ENCODE assay signal across 33 cellular contexts in genomic region chr22:22619765-22620414, GRCh38. TPM values are rescaled to one million over a fixed set of nuclear protein-coding genes. Genes with fewer than 3 reads are reported as not detected.
"Had no signal": no experiment of that assay in that cellular context is flagged by ENCODE, and none has a peak within 500 bp of the region (broad histone marks: within the 10 kb centered on the region; RNA-seq: fewer than 3 reads in every experiment).

No MANE protein-coding gene starts in this region.

- DNase-seq: colonic mucosa; cortex of kidney; effector CD8-positive, alpha-beta T cell; effector memory CD8-positive, alpha-beta T cell; endodermal cell; erythroblast; esophagus squamous epithelium; foreskin fibroblast; foreskin melanocyte; gastrocnemius medialis; glutamatergic neuron; heart right ventricle; hippocampal formation; left cardiac atrium; left lung; left ventricle myocardium superior; lower lobe of right lung; mesenchymal stem cell; mucosa of descending colon; naive B cell had no signal

- FAIRE-seq: endometrium, islet of Langerhans, keratinocyte had no signal

- H3K9me3 ChIP-seq: colonic mucosa, esophagus squamous epithelium, gastrocnemius medialis, left lung, lower lobe of right lung, mucosa of descending colon had no signal

- ATAC-seq: effector memory CD8-positive, alpha-beta T cell; esophagus mucosa; gastrocnemius medialis; heart right ventricle; left cardiac atrium; left lung; left ventricle myocardium superior; lower lobe of right lung; mucosa of descending colon had no signal

- H3K4me1 ChIP-seq: colonic mucosa, esophagus squamous epithelium, gastrocnemius medialis, heart right ventricle, left lung, lower lobe of right lung had no signal

- H3K4me3 ChIP-seq: colonic mucosa, esophagus squamous epithelium, gastrocnemius medialis, heart right ventricle, left lung, lower lobe of right lung, mucosa of descending colon had no signal

- H3K27ac ChIP-seq: colonic mucosa, epithelial cell of prostate, esophagus squamous epithelium, gastrocnemius medialis, heart right ventricle, left lung, lower lobe of right lung had no signal

- H3K27me3 ChIP-seq: colonic mucosa, gastrocnemius medialis, left lung had no signal

- H3K36me3 ChIP-seq: colonic mucosa, esophagus squamous epithelium, gastrocnemius medialis, heart right ventricle, left lung, lower lobe of right lung had no signal

RNA-seq across cellular contexts. Expression of gene GGTLC2, which starts 24.5 kb away (rescaled TPM):
- total RNA-seq: colonic mucosa, dermis microvascular lymphatic vessel endothelial cell, endodermal cell, esophagus mucosa, esophagus squamous epithelium, gastrocnemius medialis, glomerular endothelial cell, heart right ventricle, kidney epithelial cell, left cardiac atrium, left ventricle myocardium superior, lower leg skin, lung microvascular endothelial cell, mesenteric fat pad, mesothelial cell of epicardium, mucosa of descending colon, myocyte had no signal
- polyA plus RNA-seq: heart right ventricle, keratinocyte had no signal
